ENCODE assay signal across 1 cellular context in the genomic region with DNA sequence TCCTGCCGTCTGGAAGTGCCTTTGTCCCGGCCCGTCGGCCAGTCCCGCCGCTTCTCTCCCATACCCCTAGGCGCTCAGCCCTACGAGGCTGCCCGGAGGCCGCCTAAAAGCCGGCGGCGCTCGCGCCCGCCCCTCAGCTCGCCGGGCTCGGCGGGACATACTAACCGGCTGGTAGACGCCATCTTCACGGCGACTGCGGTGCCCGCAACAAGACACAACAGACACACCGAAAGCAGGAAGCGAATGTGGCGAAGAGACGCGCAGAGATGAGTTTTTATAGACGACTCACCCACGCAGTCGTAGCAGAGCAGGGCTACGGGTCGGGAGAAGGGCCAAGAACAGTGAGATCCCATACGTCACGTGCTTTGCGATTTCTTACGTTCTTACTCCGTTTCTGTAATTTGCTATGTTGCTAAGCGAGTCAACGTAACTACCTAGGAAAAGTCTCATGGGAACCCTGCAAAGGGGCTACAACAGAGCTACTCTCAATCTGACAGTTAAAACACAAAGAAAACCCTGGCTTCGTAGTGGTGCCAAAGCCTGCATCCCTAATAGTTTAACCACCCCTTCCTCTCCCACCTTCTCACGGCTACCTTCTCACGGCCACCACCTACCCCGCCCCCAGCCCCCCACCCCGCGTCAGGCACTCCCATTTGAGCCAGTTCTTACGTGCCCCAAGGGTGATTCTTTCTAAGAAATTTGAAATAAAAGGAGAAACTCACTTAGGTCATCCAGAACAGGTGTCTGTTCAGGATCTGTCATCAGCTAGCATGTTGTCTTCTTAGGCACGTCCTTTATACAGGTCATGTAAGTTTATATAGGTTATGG.
TF ChIP-seq lines count a peak whose summit lies in the region.

TSS of gene GTF2B (minus strand) at position 250 of the 828 bp plus-strand sequence. CDS start at position 182, 68 bp downstream.

TF ChIP-seq in HepG2, 621 proteins besides CTCF, POLR2A, EP300 and RAD21 (continued from another document and continues in another):
- no peak for TF ChIP-seq KDM6A (CRISPR knock-in tag; IDR thresholded peaks at IDR 0.05; ENCODE audit: low read depth)
- peak; percentile 89 for TF ChIP-seq BHLHE40 (IDR thresholded peaks at IDR 0.05; ENCODE audit: low read length)
- TF ChIP-seq ZBTB7A (CRISPR knock-in tag; IDR thresholded peaks at IDR 0.05): no peak
- no peak for TF ChIP-seq ZNF383 (CRISPR knock-in tag; IDR thresholded peaks at IDR 0.05; ENCODE audit: borderline replicate concordance)
- TF ChIP-seq ELF3 (CRISPR knock-in tag; IDR thresholded peaks at IDR 0.05): peak; percentile 80
- TF ChIP-seq STAT5B (CRISPR knock-in tag; IDR thresholded peaks at IDR 0.05): no peak
- TF ChIP-seq, protein P1, sequence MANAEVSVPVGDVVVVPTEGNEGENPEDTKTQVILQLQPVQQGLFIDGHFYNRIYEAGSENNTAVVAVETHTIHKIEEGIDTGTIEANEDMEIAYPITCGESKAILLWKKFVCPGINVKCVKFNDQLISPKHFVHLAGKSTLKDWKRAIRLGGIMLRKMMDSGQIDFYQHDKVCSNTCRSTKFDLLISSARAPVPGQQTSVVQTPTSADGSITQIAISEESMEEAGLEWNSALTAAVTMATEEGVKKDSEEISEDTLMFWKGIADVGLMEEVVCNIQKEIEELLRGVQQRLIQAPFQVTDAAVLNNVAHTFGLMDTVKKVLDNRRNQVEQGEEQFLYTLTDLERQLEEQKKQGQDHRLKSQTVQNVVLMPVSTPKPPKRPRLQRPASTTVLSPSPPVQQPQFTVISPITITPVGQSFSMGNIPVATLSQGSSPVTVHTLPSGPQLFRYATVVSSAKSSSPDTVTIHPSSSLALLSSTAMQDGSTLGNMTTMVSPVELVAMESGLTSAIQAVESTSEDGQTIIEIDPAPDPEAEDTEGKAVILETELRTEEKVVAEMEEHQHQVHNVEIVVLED (CRISPR knock-in tag; IDR thresholded peaks at IDR 0.05; ENCODE audit: borderline replicate concordance): peak; percentile 92
- peak; percentile 33; the same call in 1 of the 2 replicates for TF ChIP-seq ZNF121 (CRISPR knock-in tag; IDR thresholded peaks at IDR 0.05)
- no peak for TF ChIP-seq TRIM22 (IDR thresholded peaks at IDR 0.05)
- TF ChIP-seq GTF3A (CRISPR knock-in tag; conservative IDR thresholded peaks at IDR 0.05): 0 out of 2 replicates have a peak, but pooled peaks have one; percentile 65
- peak; percentile 85; the same call in 1 of the 2 replicates for TF ChIP-seq MIER3 (CRISPR knock-in tag; IDR thresholded peaks at IDR 0.05; ENCODE audit: borderline replicate concordance)
- TF ChIP-seq ZNF350 (CRISPR knock-in tag; IDR thresholded peaks at IDR 0.05; ENCODE audit: borderline replicate concordance, low read depth): peak; percentile 87
- TF ChIP-seq ZNF746 (CRISPR knock-in tag; IDR thresholded peaks at IDR 0.05): peak; percentile 71; the same call in 1 of the 2 replicates
- no peak for TF ChIP-seq JUND (CRISPR knock-in tag; IDR thresholded peaks at IDR 0.05)
- peak; percentile 85 for TF ChIP-seq ZBTB21 (CRISPR knock-in tag; IDR thresholded peaks at IDR 0.05)
- TF ChIP-seq HNRNPK (IDR thresholded peaks at IDR 0.05; ENCODE audit: low read depth, low read length, poor library complexity, severe bottlenecking): no peak
- TF ChIP-seq CREB1 (IDR thresholded peaks at IDR 0.05): peak; percentile 94
- TF ChIP-seq CREB1 (CRISPR knock-in tag; IDR thresholded peaks at IDR 0.05): peak; percentile 98
- TF ChIP-seq ZNF205 (CRISPR knock-in tag; IDR thresholded peaks at IDR 0.05): 0 out of 2 replicates have a peak, but pooled peaks have one; percentile 73
- peak; percentile 76; the same call in 1 of the 2 replicates for TF ChIP-seq ZNF782 (CRISPR knock-in tag; IDR thresholded peaks at IDR 0.05; ENCODE audit: borderline replicate concordance)
- peak; percentile 75; the same call in 1 of the 2 replicates for TF ChIP-seq ZNF124 (CRISPR knock-in tag; IDR thresholded peaks at IDR 0.05)
- no peak for TF ChIP-seq JDP2 (CRISPR knock-in tag; IDR thresholded peaks at IDR 0.05; ENCODE audit: borderline replicate concordance)
- TF ChIP-seq WIZ (CRISPR knock-in tag; IDR thresholded peaks at IDR 0.05): no peak
- no peak for TF ChIP-seq ZNF562 (CRISPR knock-in tag; IDR thresholded peaks at IDR 0.05; ENCODE audit: borderline replicate concordance)
- no peak for TF ChIP-seq TAF15 (IDR thresholded peaks at IDR 0.05; ENCODE audit: low read depth, low read length, poor library complexity, severe bottlenecking)
- TF ChIP-seq, protein P2, sequence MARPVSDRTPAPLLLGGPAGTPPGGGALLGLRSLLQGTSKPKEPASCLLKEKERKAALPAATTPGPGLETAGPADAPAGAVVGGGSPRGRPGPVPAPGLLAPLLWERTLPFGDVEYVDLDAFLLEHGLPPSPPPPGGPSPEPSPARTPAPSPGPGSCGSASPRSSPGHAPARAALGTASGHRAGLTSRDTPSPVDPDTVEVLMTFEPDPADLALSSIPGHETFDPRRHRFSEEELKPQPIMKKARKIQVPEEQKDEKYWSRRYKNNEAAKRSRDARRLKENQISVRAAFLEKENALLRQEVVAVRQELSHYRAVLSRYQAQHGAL (CRISPR knock-in tag; IDR thresholded peaks at IDR 0.05; ENCODE audit: not compliant biosample characterization): no peak
- TF ChIP-seq ZNF362 (CRISPR knock-in tag; IDR thresholded peaks at IDR 0.05; ENCODE audit: borderline replicate concordance): no peak; the same call in 1 of the 2 replicates
- TF ChIP-seq, protein P3, sequence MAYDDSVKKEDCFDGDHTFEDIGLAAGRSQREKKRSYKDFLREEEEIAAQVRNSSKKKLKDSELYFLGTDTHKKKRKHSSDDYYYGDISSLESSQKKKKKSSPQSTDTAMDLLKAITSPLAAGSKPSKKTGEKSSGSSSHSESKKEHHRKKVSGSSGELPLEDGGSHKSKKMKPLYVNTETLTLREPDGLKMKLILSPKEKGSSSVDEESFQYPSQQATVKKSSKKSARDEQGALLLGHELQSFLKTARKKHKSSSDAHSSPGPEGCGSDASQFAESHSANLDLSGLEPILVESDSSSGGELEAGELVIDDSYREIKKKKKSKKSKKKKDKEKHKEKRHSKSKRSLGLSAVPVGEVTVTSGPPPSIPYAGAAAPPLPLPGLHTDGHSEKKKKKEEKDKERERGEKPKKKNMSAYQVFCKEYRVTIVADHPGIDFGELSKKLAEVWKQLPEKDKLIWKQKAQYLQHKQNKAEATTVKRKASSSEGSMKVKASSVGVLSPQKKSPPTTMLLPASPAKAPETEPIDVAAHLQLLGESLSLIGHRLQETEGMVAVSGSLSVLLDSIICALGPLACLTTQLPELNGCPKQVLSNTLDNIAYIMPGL (CRISPR knock-in tag; IDR thresholded peaks at IDR 0.05; ENCODE audit: borderline replicate concordance in 1 of 2, low read depth in 1 of 2): peak; percentile 72 to 83; a peak in 2 of 4 replicates
- TF ChIP-seq ATF1 (CRISPR knock-in tag; IDR thresholded peaks at IDR 0.05): peak; percentile 95
- TF ChIP-seq ZFP91 (CRISPR knock-in tag; IDR thresholded peaks at IDR 0.05; ENCODE audit: borderline replicate concordance): peak; percentile 80
- TF ChIP-seq ZNF605 (CRISPR knock-in tag; IDR thresholded peaks at IDR 0.05): peak; percentile 77; the same call in 1 of the 2 replicates
- peak; percentile 62 for TF ChIP-seq ZBTB38 (CRISPR knock-in tag; IDR thresholded peaks at IDR 0.05)
- TF ChIP-seq TRAFD1 (CRISPR knock-in tag; IDR thresholded peaks at IDR 0.05; ENCODE audit: borderline replicate concordance): no peak
- TF ChIP-seq ZNF878 (CRISPR knock-in tag; IDR thresholded peaks at IDR 0.05): peak; percentile 26; the same call in 1 of the 2 replicates
- no peak for TF ChIP-seq HHEX (CRISPR knock-in tag; IDR thresholded peaks at IDR 0.05)
- TF ChIP-seq MXI1 (IDR thresholded peaks at IDR 0.05; ENCODE audit: borderline replicate concordance, low read depth, low read length): peak; percentile 88; the same call in 2 of the 3 replicates
- TF ChIP-seq ZNF674 (CRISPR knock-in tag; IDR thresholded peaks at IDR 0.05; ENCODE audit: low read depth): no peak
- TF ChIP-seq NFRKB (IDR thresholded peaks at IDR 0.05): no peak; the same call in 1 of the 2 replicates
- TF ChIP-seq, protein P4, sequence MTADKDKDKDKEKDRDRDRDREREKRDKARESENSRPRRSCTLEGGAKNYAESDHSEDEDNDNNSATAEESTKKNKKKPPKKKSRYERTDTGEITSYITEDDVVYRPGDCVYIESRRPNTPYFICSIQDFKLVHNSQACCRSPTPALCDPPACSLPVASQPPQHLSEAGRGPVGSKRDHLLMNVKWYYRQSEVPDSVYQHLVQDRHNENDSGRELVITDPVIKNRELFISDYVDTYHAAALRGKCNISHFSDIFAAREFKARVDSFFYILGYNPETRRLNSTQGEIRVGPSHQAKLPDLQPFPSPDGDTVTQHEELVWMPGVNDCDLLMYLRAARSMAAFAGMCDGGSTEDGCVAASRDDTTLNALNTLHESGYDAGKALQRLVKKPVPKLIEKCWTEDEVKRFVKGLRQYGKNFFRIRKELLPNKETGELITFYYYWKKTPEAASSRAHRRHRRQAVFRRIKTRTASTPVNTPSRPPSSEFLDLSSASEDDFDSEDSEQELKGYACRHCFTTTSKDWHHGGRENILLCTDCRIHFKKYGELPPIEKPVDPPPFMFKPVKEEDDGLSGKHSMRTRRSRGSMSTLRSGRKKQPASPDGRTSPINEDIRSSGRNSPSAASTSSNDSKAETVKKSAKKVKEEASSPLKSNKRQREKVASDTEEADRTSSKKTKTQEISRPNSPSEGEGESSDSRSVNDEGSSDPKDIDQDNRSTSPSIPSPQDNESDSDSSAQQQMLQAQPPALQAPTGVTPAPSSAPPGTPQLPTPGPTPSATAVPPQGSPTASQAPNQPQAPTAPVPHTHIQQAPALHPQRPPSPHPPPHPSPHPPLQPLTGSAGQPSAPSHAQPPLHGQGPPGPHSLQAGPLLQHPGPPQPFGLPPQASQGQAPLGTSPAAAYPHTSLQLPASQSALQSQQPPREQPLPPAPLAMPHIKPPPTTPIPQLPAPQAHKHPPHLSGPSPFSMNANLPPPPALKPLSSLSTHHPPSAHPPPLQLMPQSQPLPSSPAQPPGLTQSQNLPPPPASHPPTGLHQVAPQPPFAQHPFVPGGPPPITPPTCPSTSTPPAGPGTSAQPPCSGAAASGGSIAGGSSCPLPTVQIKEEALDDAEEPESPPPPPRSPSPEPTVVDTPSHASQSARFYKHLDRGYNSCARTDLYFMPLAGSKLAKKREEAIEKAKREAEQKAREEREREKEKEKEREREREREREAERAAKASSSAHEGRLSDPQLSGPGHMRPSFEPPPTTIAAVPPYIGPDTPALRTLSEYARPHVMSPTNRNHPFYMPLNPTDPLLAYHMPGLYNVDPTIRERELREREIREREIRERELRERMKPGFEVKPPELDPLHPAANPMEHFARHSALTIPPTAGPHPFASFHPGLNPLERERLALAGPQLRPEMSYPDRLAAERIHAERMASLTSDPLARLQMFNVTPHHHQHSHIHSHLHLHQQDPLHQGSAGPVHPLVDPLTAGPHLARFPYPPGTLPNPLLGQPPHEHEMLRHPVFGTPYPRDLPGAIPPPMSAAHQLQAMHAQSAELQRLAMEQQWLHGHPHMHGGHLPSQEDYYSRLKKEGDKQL (CRISPR knock-in tag; IDR thresholded peaks at IDR 0.05; ENCODE audit: low read depth): peak; percentile 44; the same call in 1 of the 2 replicates
- no peak for TF ChIP-seq AGO1 (IDR thresholded peaks at IDR 0.05; ENCODE audit: low read depth, low read length, poor library complexity, severe bottlenecking)
- no peak for TF ChIP-seq ZBTB3 (CRISPR knock-in tag; IDR thresholded peaks at IDR 0.05; ENCODE audit: borderline replicate concordance, low read depth)
- no peak for TF ChIP-seq EZH2 (conservative IDR thresholded peaks at IDR 0.05; ENCODE audit: low read depth, low read length)
- peak; percentile 62; the same call in 1 of the 2 replicates for TF ChIP-seq ZNF614 (CRISPR knock-in tag; IDR thresholded peaks at IDR 0.05; ENCODE audit: borderline replicate concordance)
- TF ChIP-seq GATAD2A (CRISPR knock-in tag; IDR thresholded peaks at IDR 0.05): peak; percentile 74
